1 cellular context compared by ENCODE assay signal in the genomic region with DNA sequence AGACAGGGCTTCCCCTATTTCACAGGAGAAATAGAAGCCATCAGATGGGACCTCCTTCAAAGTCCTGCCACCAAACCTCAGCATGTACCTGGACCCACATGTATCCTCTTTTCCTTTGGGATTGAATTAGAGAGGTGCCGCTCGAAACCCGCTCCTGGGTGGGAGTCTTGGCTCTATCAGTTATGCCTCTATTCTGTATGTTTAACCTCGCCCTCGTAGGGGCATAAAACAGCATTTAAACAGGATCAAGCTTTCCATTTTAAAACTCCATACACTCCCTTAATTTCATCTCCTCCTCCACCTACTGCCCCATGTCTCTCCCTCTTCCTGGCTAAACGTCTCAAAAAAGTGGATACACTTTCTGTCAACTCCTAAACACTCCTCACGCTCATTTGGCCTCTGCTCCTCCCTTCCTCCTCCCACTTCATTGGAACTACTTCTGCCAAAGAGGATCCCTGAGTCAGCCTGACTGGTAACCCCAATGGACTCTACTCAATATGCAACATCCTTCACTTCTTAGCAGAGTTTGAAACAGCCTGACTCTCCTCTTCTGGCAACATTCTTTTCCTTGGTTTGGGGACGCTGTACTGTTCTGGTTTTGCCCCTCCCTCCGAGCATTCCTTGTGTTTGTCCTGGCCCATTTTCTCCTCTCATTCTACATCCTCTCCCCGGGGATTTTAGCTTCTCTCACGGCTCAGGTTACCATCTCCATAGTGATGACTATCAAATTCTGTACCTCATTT.
TF ChIP-seq lines count a peak whose summit lies in the region.

No MANE protein-coding gene starts in this region.

TF ChIP-seq in K562, 482 proteins besides CTCF, POLR2A, EP300 and RAD21 (continued from another document and continues in another):
- TF ChIP-seq, protein P1, sequence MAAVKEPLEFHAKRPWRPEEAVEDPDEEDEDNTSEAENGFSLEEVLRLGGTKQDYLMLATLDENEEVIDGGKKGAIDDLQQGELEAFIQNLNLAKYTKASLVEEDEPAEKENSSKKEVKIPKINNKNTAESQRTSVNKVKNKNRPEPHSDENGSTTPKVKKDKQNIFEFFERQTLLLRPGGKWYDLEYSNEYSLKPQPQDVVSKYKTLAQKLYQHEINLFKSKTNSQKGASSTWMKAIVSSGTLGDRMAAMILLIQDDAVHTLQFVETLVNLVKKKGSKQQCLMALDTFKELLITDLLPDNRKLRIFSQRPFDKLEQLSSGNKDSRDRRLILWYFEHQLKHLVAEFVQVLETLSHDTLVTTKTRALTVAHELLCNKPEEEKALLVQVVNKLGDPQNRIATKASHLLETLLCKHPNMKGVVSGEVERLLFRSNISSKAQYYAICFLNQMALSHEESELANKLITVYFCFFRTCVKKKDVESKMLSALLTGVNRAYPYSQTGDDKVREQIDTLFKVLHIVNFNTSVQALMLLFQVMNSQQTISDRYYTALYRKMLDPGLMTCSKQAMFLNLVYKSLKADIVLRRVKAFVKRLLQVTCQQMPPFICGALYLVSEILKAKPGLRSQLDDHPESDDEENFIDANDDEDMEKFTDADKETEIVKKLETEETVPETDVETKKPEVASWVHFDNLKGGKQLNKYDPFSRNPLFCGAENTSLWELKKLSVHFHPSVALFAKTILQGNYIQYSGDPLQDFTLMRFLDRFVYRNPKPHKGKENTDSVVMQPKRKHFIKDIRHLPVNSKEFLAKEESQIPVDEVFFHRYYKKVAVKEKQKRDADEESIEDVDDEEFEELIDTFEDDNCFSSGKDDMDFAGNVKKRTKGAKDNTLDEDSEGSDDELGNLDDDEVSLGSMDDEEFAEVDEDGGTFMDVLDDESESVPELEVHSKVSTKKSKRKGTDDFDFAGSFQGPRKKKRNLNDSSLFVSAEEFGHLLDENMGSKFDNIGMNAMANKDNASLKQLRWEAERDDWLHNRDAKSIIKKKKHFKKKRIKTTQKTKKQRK (IDR thresholded peaks at IDR 0.05; ENCODE audit: borderline replicate concordance, low read depth, low read length): no peak
- TF ChIP-seq HDGF (IDR thresholded peaks at IDR 0.05): peak; percentile 93
- TF ChIP-seq ZNF212 (CRISPR knock-in tag; IDR thresholded peaks at IDR 0.05): no peak
- TF ChIP-seq ZNF57 (CRISPR knock-in tag; IDR thresholded peaks at IDR 0.05): no peak
- TF ChIP-seq ZNF695 (CRISPR knock-in tag; IDR thresholded peaks at IDR 0.05): no peak
- TF ChIP-seq, protein P2, sequence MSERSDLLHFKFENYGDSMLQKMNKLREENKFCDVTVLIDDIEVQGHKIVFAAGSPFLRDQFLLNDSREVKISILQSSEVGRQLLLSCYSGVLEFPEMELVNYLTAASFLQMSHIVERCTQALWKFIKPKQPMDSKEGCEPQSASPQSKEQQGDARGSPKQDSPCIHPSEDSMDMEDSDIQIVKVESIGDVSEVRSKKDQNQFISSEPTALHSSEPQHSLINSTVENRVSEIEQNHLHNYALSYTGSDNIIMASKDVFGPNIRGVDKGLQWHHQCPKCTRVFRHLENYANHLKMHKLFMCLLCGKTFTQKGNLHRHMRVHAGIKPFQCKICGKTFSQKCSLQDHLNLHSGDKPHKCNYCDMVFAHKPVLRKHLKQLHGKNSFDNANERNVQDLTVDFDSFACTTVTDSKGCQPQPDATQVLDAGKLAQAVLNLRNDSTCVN (CRISPR knock-in tag; IDR thresholded peaks at IDR 0.05): peak; percentile 96
- TF ChIP-seq XRCC4 (IDR thresholded peaks at IDR 0.05; ENCODE audit: extremely low read depth, insufficient read depth, insufficient read length): no peak
- no peak for TF ChIP-seq MEF2A (IDR thresholded peaks at IDR 0.05; ENCODE audit: control insufficient read depth, low read depth, low read length)
- no peak for TF ChIP-seq ZNF830 (CRISPR knock-in tag; IDR thresholded peaks at IDR 0.05)
- peak; percentile 81; the same call in 1 of the 2 replicates for TF ChIP-seq LEF1 (IDR thresholded peaks at IDR 0.05)
- TF ChIP-seq DDX20 (tag; IDR thresholded peaks at IDR 0.05; ENCODE audit: low read depth): no peak
- TF ChIP-seq, protein P3, sequence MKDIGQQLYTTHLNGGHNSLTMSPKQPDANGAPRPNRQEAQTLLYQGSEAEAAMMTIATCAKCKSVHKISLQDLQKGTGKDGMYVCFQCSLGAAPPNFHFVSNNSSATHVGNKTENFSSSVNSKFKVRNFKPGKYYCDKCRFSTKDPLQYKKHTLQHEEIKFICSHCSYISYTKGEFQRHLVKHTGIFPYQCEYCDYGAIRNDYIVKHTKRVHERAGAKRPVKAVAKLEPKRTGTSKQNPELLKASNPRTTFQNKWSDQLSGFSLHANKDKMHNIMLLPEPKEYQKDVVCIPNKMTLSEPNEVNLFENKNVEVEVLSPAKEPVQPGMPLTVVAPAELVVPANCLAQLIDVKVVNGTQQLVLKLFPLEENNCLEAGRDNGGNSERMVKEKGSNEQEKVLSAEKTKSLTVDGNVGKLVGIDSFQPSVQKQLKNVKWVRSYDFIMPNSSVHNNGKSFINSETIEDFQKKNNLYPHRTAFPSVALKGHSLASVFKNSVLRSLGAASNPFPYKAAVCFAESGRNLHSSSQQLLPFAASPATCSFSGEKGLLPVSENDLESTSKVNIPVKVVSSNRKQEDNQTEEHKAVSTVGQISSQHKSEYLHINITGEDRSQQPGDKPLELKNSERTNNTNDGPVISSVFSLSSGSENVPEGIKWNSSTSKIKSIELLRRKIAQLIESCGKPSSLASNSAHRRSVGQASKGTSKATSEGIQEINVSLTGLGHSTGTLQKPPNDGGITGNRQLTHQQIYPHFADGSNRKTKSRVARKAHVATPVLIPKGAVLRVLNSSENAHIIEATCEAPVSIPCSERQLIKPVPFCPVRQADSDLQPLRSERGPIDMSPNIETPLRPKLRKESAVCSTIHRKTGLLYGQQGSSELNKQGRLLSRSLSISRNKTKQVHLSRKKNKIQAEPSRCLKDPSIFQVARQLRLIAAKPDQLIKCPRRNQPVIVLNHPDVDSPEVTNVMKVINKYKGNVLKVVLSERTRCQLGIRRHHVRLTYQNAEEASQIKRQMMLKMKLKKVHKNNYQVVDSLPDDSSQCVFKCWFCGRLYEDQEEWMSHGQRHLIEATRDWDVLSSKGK (CRISPR knock-in tag; IDR thresholded peaks at IDR 0.05): no peak
- TF ChIP-seq RBM14 (IDR thresholded peaks at IDR 0.05; ENCODE audit: borderline replicate concordance, insufficient read depth, low read depth, low read length): no peak
- TF ChIP-seq, protein P4, sequence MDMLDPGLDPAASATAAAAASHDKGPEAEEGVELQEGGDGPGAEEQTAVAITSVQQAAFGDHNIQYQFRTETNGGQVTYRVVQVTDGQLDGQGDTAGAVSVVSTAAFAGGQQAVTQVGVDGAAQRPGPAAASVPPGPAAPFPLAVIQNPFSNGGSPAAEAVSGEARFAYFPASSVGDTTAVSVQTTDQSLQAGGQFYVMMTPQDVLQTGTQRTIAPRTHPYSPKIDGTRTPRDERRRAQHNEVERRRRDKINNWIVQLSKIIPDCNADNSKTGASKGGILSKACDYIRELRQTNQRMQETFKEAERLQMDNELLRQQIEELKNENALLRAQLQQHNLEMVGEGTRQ (CRISPR knock-in tag; IDR thresholded peaks at IDR 0.05): no peak
- TF ChIP-seq GABPB1 (CRISPR knock-in tag; IDR thresholded peaks at IDR 0.05): no peak
- TF ChIP-seq KDM5B (IDR thresholded peaks at IDR 0.05; ENCODE audit: insufficient replicate concordance, low read depth, low read length): peak; percentile 10
- no peak for TF ChIP-seq CBX1 (IDR thresholded peaks at IDR 0.05; ENCODE audit: low read depth)
- TF ChIP-seq, protein P5, sequence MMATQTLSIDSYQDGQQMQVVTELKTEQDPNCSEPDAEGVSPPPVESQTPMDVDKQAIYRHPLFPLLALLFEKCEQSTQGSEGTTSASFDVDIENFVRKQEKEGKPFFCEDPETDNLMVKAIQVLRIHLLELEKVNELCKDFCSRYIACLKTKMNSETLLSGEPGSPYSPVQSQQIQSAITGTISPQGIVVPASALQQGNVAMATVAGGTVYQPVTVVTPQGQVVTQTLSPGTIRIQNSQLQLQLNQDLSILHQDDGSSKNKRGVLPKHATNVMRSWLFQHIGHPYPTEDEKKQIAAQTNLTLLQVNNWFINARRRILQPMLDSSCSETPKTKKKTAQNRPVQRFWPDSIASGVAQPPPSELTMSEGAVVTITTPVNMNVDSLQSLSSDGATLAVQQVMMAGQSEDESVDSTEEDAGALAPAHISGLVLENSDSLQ (IDR thresholded peaks at IDR 0.05): peak; percentile 45
- no peak for TF ChIP-seq NR4A1 (CRISPR knock-in tag; IDR thresholded peaks at IDR 0.05)
- TF ChIP-seq NR4A1 (tag; IDR thresholded peaks at IDR 0.05): no peak
- TF ChIP-seq NBN (IDR thresholded peaks at IDR 0.05; ENCODE audit: low read depth): peak; percentile 78
- no peak for TF ChIP-seq ESRRA (IDR thresholded peaks at IDR 0.05; ENCODE audit: borderline replicate concordance, low read depth)
- no peak for TF ChIP-seq PTBP1 (IDR thresholded peaks at IDR 0.05; ENCODE audit: low read depth, low read length)
- peak; percentile 87; the same call in 1 of the 2 replicates for TF ChIP-seq LARP7 (IDR thresholded peaks at IDR 0.05)
- no peak for TF ChIP-seq PURB (CRISPR knock-in tag; IDR thresholded peaks at IDR 0.05; ENCODE audit: low read depth)
- no peak for TF ChIP-seq ZNF699 (CRISPR knock-in tag; IDR thresholded peaks at IDR 0.05; ENCODE audit: insufficient replicate concordance)
- TF ChIP-seq, protein P6, sequence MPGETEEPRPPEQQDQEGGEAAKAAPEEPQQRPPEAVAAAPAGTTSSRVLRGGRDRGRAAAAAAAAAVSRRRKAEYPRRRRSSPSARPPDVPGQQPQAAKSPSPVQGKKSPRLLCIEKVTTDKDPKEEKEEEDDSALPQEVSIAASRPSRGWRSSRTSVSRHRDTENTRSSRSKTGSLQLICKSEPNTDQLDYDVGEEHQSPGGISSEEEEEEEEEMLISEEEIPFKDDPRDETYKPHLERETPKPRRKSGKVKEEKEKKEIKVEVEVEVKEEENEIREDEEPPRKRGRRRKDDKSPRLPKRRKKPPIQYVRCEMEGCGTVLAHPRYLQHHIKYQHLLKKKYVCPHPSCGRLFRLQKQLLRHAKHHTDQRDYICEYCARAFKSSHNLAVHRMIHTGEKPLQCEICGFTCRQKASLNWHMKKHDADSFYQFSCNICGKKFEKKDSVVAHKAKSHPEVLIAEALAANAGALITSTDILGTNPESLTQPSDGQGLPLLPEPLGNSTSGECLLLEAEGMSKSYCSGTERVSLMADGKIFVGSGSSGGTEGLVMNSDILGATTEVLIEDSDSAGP (CRISPR knock-in tag; IDR thresholded peaks at IDR 0.05): no peak
- 0 out of 2 replicates have a peak, but pooled peaks have one; percentile 22 for TF ChIP-seq MIER1 (IDR thresholded peaks at IDR 0.05; ENCODE audit: low read depth)
- TF ChIP-seq, protein P7, sequence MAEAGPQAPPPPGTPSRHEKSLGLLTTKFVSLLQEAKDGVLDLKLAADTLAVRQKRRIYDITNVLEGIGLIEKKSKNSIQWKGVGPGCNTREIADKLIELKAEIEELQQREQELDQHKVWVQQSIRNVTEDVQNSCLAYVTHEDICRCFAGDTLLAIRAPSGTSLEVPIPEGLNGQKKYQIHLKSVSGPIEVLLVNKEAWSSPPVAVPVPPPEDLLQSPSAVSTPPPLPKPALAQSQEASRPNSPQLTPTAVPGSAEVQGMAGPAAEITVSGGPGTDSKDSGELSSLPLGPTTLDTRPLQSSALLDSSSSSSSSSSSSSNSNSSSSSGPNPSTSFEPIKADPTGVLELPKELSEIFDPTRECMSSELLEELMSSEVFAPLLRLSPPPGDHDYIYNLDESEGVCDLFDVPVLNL (CRISPR knock-in tag; IDR thresholded peaks at IDR 0.05; ENCODE audit: low read depth): no peak
- TF ChIP-seq, protein P8, sequence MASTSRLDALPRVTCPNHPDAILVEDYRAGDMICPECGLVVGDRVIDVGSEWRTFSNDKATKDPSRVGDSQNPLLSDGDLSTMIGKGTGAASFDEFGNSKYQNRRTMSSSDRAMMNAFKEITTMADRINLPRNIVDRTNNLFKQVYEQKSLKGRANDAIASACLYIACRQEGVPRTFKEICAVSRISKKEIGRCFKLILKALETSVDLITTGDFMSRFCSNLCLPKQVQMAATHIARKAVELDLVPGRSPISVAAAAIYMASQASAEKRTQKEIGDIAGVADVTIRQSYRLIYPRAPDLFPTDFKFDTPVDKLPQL (IDR thresholded peaks at IDR 0.05; ENCODE audit: extremely low read depth, insufficient read length): no peak
- TF ChIP-seq, protein P9, sequence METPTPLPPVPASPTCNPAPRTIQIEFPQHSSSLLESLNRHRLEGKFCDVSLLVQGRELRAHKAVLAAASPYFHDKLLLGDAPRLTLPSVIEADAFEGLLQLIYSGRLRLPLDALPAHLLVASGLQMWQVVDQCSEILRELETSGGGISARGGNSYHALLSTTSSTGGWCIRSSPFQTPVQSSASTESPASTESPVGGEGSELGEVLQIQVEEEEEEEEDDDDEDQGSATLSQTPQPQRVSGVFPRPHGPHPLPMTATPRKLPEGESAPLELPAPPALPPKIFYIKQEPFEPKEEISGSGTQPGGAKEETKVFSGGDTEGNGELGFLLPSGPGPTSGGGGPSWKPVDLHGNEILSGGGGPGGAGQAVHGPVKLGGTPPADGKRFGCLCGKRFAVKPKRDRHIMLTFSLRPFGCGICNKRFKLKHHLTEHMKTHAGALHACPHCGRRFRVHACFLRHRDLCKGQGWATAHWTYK (CRISPR knock-in tag; IDR thresholded peaks at IDR 0.05): no peak
- TF ChIP-seq TCF3 (CRISPR knock-in tag; IDR thresholded peaks at IDR 0.05): no peak
- TF ChIP-seq ZNF140 (CRISPR knock-in tag; IDR thresholded peaks at IDR 0.05): no peak
- no peak for TF ChIP-seq ELF1 (tag; IDR thresholded peaks at IDR 0.05)
- peak; percentile 67; the same call in 1 of the 2 replicates for TF ChIP-seq NCOA1 (IDR thresholded peaks at IDR 0.05; ENCODE audit: low read depth)
- peak; percentile 54; the same call in 1 of the 2 replicates for TF ChIP-seq FOXJ2 (tag; IDR thresholded peaks at IDR 0.05)
- TF ChIP-seq, protein P10, sequence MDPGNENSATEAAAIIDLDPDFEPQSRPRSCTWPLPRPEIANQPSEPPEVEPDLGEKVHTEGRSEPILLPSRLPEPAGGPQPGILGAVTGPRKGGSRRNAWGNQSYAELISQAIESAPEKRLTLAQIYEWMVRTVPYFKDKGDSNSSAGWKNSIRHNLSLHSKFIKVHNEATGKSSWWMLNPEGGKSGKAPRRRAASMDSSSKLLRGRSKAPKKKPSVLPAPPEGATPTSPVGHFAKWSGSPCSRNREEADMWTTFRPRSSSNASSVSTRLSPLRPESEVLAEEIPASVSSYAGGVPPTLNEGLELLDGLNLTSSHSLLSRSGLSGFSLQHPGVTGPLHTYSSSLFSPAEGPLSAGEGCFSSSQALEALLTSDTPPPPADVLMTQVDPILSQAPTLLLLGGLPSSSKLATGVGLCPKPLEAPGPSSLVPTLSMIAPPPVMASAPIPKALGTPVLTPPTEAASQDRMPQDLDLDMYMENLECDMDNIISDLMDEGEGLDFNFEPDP (CRISPR knock-in tag; IDR thresholded peaks at IDR 0.05): no peak
- no peak for TF ChIP-seq CHD1 (IDR thresholded peaks at IDR 0.05; ENCODE audit: low read length)
- TF ChIP-seq ADNP (tag; IDR thresholded peaks at IDR 0.05): no peak
- TF ChIP-seq, protein P11, sequence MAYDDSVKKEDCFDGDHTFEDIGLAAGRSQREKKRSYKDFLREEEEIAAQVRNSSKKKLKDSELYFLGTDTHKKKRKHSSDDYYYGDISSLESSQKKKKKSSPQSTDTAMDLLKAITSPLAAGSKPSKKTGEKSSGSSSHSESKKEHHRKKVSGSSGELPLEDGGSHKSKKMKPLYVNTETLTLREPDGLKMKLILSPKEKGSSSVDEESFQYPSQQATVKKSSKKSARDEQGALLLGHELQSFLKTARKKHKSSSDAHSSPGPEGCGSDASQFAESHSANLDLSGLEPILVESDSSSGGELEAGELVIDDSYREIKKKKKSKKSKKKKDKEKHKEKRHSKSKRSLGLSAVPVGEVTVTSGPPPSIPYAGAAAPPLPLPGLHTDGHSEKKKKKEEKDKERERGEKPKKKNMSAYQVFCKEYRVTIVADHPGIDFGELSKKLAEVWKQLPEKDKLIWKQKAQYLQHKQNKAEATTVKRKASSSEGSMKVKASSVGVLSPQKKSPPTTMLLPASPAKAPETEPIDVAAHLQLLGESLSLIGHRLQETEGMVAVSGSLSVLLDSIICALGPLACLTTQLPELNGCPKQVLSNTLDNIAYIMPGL (CRISPR knock-in tag; IDR thresholded peaks at IDR 0.05): no peak
- TF ChIP-seq ZNF274 (IDR thresholded peaks at IDR 0.05; ENCODE audit: borderline replicate concordance, low read depth, low read length): no peak
